ENCODE assay signal across 2 cellular contexts in the genomic region with DNA sequence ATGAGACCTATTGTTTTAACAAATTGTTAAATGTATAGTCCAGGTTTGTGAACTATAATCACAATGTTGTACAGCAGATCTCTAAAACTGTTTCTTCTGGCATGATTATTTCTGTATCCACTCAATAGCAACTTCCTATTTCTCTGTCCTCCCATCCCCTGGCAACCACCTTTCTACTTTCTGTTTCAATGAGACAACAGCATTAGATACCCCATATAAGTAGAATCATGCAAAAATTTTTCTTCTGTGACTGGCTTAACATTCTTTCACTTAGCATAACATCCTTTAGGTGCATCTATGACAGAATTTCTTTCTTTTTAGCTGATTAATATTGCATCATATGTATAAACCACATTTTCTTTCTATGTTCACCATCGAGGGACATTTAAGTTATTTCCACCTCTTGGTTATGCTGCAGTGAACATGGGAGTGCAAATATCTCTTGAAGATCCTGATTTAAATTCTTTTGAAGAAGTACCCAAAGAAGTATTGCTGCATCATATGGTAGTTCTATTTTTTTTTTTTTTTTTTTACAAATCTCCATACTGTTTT.
TF ChIP-seq lines count a peak whose summit lies in the region.

No MANE protein-coding gene starts in this region.

TF ChIP-seq in IMR-90, 13 proteins besides CTCF, POLR2A, EP300 and RAD21:
- TF ChIP-seq CEBPB (IDR thresholded peaks at IDR 0.05; ENCODE audit: low read depth, low read length) (peak; percentile 58), MAFK (IDR thresholded peaks at IDR 0.05; ENCODE audit: low read depth, low read length) (no peak), BHLHE40 (IDR thresholded peaks at IDR 0.05; ENCODE audit: low read depth, low read length) (no peak), NFE2L2 (IDR thresholded peaks at IDR 0.05; ENCODE audit: low read depth, low read length) (no peak), SMC3 (IDR thresholded peaks at IDR 0.05; ENCODE audit: low read depth, low read length) (no peak), MXI1 (IDR thresholded peaks at IDR 0.05; ENCODE audit: borderline replicate concordance, low read depth, low read length) (no peak)
- TF ChIP-seq, protein P1, sequence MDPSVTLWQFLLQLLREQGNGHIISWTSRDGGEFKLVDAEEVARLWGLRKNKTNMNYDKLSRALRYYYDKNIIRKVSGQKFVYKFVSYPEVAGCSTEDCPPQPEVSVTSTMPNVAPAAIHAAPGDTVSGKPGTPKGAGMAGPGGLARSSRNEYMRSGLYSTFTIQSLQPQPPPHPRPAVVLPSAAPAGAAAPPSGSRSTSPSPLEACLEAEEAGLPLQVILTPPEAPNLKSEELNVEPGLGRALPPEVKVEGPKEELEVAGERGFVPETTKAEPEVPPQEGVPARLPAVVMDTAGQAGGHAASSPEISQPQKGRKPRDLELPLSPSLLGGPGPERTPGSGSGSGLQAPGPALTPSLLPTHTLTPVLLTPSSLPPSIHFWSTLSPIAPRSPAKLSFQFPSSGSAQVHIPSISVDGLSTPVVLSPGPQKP (IDR thresholded peaks at IDR 0.05; ENCODE audit: borderline replicate concordance, low read depth, low read length), result no peak
- TF ChIP-seq, protein P2, sequence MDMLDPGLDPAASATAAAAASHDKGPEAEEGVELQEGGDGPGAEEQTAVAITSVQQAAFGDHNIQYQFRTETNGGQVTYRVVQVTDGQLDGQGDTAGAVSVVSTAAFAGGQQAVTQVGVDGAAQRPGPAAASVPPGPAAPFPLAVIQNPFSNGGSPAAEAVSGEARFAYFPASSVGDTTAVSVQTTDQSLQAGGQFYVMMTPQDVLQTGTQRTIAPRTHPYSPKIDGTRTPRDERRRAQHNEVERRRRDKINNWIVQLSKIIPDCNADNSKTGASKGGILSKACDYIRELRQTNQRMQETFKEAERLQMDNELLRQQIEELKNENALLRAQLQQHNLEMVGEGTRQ (IDR thresholded peaks at IDR 0.05; ENCODE audit: low read depth, low read length), result no peak

TF ChIP-seq in GM12878, 131 proteins besides CTCF, POLR2A, EP300 and RAD21:
- TF ChIP-seq ETV6 (conservative IDR thresholded peaks at IDR 0.05 in 1 of 2, IDR thresholded peaks at IDR 0.05 in 1 of 2; ENCODE audit: borderline replicate concordance in 1 of 2, low read depth in 1 of 2), result no peak
- no peak for TF ChIP-seq EED (IDR thresholded peaks at IDR 0.05; ENCODE audit: low read depth)
- no peak for TF ChIP-seq MXI1 (IDR thresholded peaks at IDR 0.05; ENCODE audit: low read depth, low read length)
- TF ChIP-seq, protein P1 (IDR thresholded peaks at IDR 0.05; ENCODE audit: low read depth, low read length), result no peak
- TF ChIP-seq, protein P3, sequence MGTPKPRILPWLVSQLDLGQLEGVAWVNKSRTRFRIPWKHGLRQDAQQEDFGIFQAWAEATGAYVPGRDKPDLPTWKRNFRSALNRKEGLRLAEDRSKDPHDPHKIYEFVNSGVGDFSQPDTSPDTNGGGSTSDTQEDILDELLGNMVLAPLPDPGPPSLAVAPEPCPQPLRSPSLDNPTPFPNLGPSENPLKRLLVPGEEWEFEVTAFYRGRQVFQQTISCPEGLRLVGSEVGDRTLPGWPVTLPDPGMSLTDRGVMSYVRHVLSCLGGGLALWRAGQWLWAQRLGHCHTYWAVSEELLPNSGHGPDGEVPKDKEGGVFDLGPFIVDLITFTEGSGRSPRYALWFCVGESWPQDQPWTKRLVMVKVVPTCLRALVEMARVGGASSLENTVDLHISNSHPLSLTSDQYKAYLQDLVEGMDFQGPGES (IDR thresholded peaks at IDR 0.05), result no peak
